Comparison of ENCODE assay signal across 8 cellular contexts in genomic region chr2:96209011-96209728, GRCh38. TPM values are rescaled to one million over a fixed set of nuclear protein-coding genes. Genes with fewer than 3 reads are reported as not detected.
DNase-seq lines count a peak whose midpoint lies in the region; ATAC-seq and TF ChIP-seq lines count a peak whose summit lies in the region.

No MANE protein-coding gene starts in this region.

- no peak for TF ChIP-seq CTCF in heart right ventricle (IDR thresholded peaks at IDR 0.05)
- TF ChIP-seq CTCF in astrocyte of the spinal cord (IDR thresholded peaks at IDR 0.05; ENCODE audit: low read depth, low read length) = no peak
- no peak for TF ChIP-seq CTCF in upper lobe of right lung (IDR thresholded peaks at IDR 0.05)

- H3K36me3 ChIP-seq in heart right ventricle (peaks cover 0 to 4% (median 0%) of the 10 kb centered on the region in 9 donors), upper lobe of right lung (no peaks in the 10 kb centered on the region)

- H3K4me3 ChIP-seq in heart right ventricle (peak overlapping the region; percentile 63 to 100 (median 95)), astrocyte of the spinal cord (ENCODE audit: low read depth, low read length) (peak overlapping the region; percentile 82), upper lobe of right lung (peak overlapping the region; percentile 84)

- peak overlapping the region; percentile 93 for H3K4me3 Mint-ChIP-seq in memory B cell

- in situ Hi-C loops in astrocyte of the spinal cord (cut with HindIII; ENCODE audit: low sequenced_read_pairs) = no loop called here

- no peaks in the 10 kb centered on the region for H3K9me3 Mint-ChIP-seq in memory B cell

- H3K9me3 ChIP-seq in heart right ventricle (no peaks in the 10 kb centered on the region), upper lobe of right lung (no peaks in the 10 kb centered on the region)

- intact Hi-C loops in heart right ventricle (cut with DNase I) (loop anchor here in 5 of 10 donors (2.0 to 10.0 kb wide), 5 partner anchors 50 to 62 kb away; partner anchors contain the start of genes TMEM127 (in 3 of the 5), CIAO1 (in 1 of the 5) and DUSP2 (in 1 of the 5)), Right ventricle myocardium superior (cut with DNase I) (loop anchor here (2.0 kb wide), 1 partner anchor 52 kb away; no protein-coding TSS in a partner anchor), upper lobe of right lung (cut with DNase I) (no loop called here)

- WGBS in heart right ventricle, 2 donors = 5 to 6% methylated on average over 21 of the region's 21 CpGs

- no peak for DNase-seq in heart right ventricle
- no peak for DNase-seq in Right ventricle myocardium superior
- no peak for DNase-seq in astrocyte of the spinal cord (ENCODE audit: low read depth, low spot score)
- DNase-seq in memory B cell (ENCODE audit: low spot score in 2 of 2) = no peak
- no peak for DNase-seq in upper lobe of right lung
- no peak for DNase-seq in NCI-H146 treated with DMSO at 0.1 percent for 48 hours (lab: John Stamatoyannopoulos, UW; ENCODE audit: unreplicated experiment)
- no peak for DNase-seq in hippocampal formation (lab: John Stamatoyannopoulos, UW)
- DNase-seq in NCI-H226 = no peak

- ATAC-seq in heart right ventricle (no peak), Right ventricle myocardium superior (ENCODE audit: poor library complexity) (no peak), memory B cell (ENCODE audit: low read depth) (no peak), upper lobe of right lung (no peak)

- H3K27ac Mint-ChIP-seq in memory B cell = peak overlapping the region; percentile 91

- H3K27me3 Mint-ChIP-seq in memory B cell = no peaks in the 10 kb centered on the region

- H3K4me1 ChIP-seq in heart right ventricle (peaks cover 8 to 51% (median 46%) of the 10 kb centered on the region in 9 donors), upper lobe of right lung (peaks cover 44% of the 10 kb centered on the region)

- peak overlapping the region; percentile 91 to 99 (median 97) for H3K27ac ChIP-seq in heart right ventricle
- H3K27ac ChIP-seq in upper lobe of right lung = peak overlapping the region; percentile 96

- no peaks in the 10 kb centered on the region for H3K27me3 ChIP-seq in heart right ventricle
- H3K27me3 ChIP-seq in upper lobe of right lung = no peaks in the 10 kb centered on the region

- peaks cover 29% of the 10 kb centered on the region for H3K4me1 Mint-ChIP-seq in memory B cell

- peaks cover 8% of the 10 kb centered on the region for H3K36me3 Mint-ChIP-seq in memory B cell

RNA-seq across cellular contexts. Expression of gene STARD7, which starts 0.5 kb away (rescaled TPM):
- total RNA-seq in heart right ventricle (100 to 1,000 TPM; 138 to 397 (median 191) TPM), Right ventricle myocardium superior (179 TPM), upper lobe of right lung (156 TPM)
- 100 to 1,000 TPM in 1 of 2 donors, 10 to 100 TPM in 1; 50.8 to 312 TPM for polyA plus RNA-seq in heart right ventricle

RNA-seq across cellular contexts. Expression of gene TMEM127, which starts 56.6 kb away (rescaled TPM):
- total RNA-seq in heart right ventricle (100 to 1,000 TPM in 4 of 10 donors, 10 to 100 TPM in 6; 72.2 to 113 (median 95.1) TPM), Right ventricle myocardium superior (67.3 TPM), upper lobe of right lung (67.3 TPM)
- 10 to 100 TPM; 15.2 to 70.6 TPM for polyA plus RNA-seq in heart right ventricle

RNA-seq across cellular contexts. Expression of gene CIAO1, which starts 56.9 kb away (rescaled TPM):
- total RNA-seq in heart right ventricle (10 to 100 TPM; 59.2 to 72.1 (median 64.9) TPM), Right ventricle myocardium superior (62.3 TPM), upper lobe of right lung (61.7 TPM)
- polyA plus RNA-seq in heart right ventricle = 10 to 100 TPM; 22.1 to 59.4 TPM
